ENCODE assay signal across 8 cellular contexts in genomic region chr14:87805315-87805723, GRCh38.
DNase-seq lines count a peak whose midpoint lies in the region; ATAC-seq and TF ChIP-seq lines count a peak whose summit lies in the region.

No MANE protein-coding gene starts in this region.

- H3K4me3 ChIP-seq in IMR-90 (ENCODE audit: insufficient read depth, low read depth, low read length) (no peak overlapping the region), esophagus muscularis mucosa (no peak overlapping the region), gastrocnemius medialis (no peak overlapping the region)

- H2BK120ac ChIP-seq in IMR-90 (ENCODE audit: low read depth, low read length): no peak overlapping the region

- 0 out of 2 replicates have a peak, but pooled peaks have one; percentile 16 for TF ChIP-seq CTCF in IMR-90 (conservative IDR thresholded peaks at IDR 0.05; ENCODE audit: low read depth, low read length)
- TF ChIP-seq CTCF in esophagus muscularis mucosa (IDR thresholded peaks at IDR 0.05): peak; percentile 13 to 51 (median 42)
- TF ChIP-seq CTCF in gastrocnemius medialis (IDR thresholded peaks at IDR 0.05 in 4 of 5, conservative IDR thresholded peaks at IDR 0.05 in 1 of 5): peak; percentile 11 to 54 (median 35)

- H3K9me1 ChIP-seq in IMR-90 (ENCODE audit: insufficient read depth, low read length): no peaks in the 10 kb centered on the region

- H4K8ac ChIP-seq in IMR-90 (ENCODE audit: low read depth in 2 of 2, low read length in 2 of 2): no peak overlapping the region

- H3K4me2 ChIP-seq in IMR-90 (ENCODE audit: low read depth, low read length): no peak overlapping the region

- TF ChIP-seq RAD21 in IMR-90 (IDR thresholded peaks at IDR 0.05; ENCODE audit: low read length): no peak

- no peak overlapping the region for H3K56ac ChIP-seq in IMR-90 (ENCODE audit: extremely low read depth, insufficient read depth, low read length)

- H2BK5ac ChIP-seq in IMR-90 (ENCODE audit: low read depth, low read length, poor library complexity, severe bottlenecking): no peak overlapping the region

- in situ Hi-C loops in IMR-90 (cut with MboI; ENCODE audit: low sequenced_read_pairs): no loop called here
- in situ Hi-C loops in gastrocnemius medialis (cut with MboI; ENCODE audit: low sequenced_read_pairs in 4 of 4): no loop called here

- H3K4me1 ChIP-seq in IMR-90 (ENCODE audit: control insufficient read depth, insufficient read depth, low read length) (no peaks in the 10 kb centered on the region), esophagus muscularis mucosa (no peaks in the 10 kb centered on the region), gastrocnemius medialis (no peaks in the 10 kb centered on the region)

- dilution Hi-C loops in IMR-90 (cut with HindIII; ENCODE audit: low sequenced_read_pairs, unreplicated experiment): no loop called here

- H2AK5ac ChIP-seq in IMR-90 (ENCODE audit: low read depth, low read length): no peak overlapping the region

- H4K20me1 ChIP-seq in IMR-90 (ENCODE audit: insufficient read depth, low read length): no peaks in the 10 kb centered on the region

- no peaks in the 10 kb centered on the region for H3K79me1 ChIP-seq in IMR-90 (ENCODE audit: low read depth in 1 of 2, low read length in 2 of 2)

- H3K36me3 ChIP-seq in IMR-90 (ENCODE audit: control insufficient read depth, insufficient read depth, low read length) (no peaks in the 10 kb centered on the region), esophagus muscularis mucosa (no peaks in the 10 kb centered on the region), gastrocnemius medialis (no peaks in the 10 kb centered on the region)

- no TSS peak for BruUV-seq in IMR-90 (replicated peaks; lab: Mats Ljungman, UMichigan)

- POLR2A ChIA-PET in IMR-90 (lab: Charles Lee; ENCODE audit: unreplicated experiment): no interaction called here

- no peak overlapping the region for H3K4ac ChIP-seq in IMR-90 (ENCODE audit: low read depth, low read length)

- no peak overlapping the region for H3K27ac ChIP-seq in IMR-90 (ENCODE audit: insufficient read depth, low read length)
- no peak overlapping the region for H3K27ac ChIP-seq in esophagus muscularis mucosa (replicated peaks in 1 of 4)
- H3K27ac ChIP-seq in gastrocnemius medialis: no peak overlapping the region

- ATAC-seq in GM19455 (IDR thresholded peaks at IDR 0.05; ENCODE audit: unreplicated experiment) (peak; percentile 87), IMR-90 (ENCODE audit: low read depth) (no peak), gastrocnemius medialis (no peak)

- no peak overlapping the region for H3K9ac ChIP-seq in IMR-90 (ENCODE audit: low read depth, low read length)

- no peak overlapping the region for H3K14ac ChIP-seq in IMR-90 (replicated peaks; ENCODE audit: low read depth, low read length)

- H3K23ac ChIP-seq in IMR-90 (ENCODE audit: low read depth, low read length): no peak overlapping the region

- H3K18ac ChIP-seq in IMR-90 (ENCODE audit: low read depth, low read length): no peak overlapping the region

- TF ChIP-seq POLR2A in IMR-90 (IDR thresholded peaks at IDR 0.05; ENCODE audit: low read depth, low read length) (no peak), esophagus muscularis mucosa (IDR thresholded peaks at IDR 0.05; ENCODE audit: low read depth) (no peak), gastrocnemius medialis (IDR thresholded peaks at IDR 0.05) (no peak)

- H3K9me3 ChIP-seq in IMR-90 (ENCODE audit: control insufficient read depth, insufficient read depth, low read length) (peaks cover 16% of the 10 kb centered on the region), esophagus muscularis mucosa (no peaks in the 10 kb centered on the region), gastrocnemius medialis (no peaks in the 10 kb centered on the region)

- no peak overlapping the region for H2AFZ ChIP-seq in IMR-90 (replicated peaks; ENCODE audit: low read length, poor library complexity)

- no peaks in the 10 kb centered on the region for H3K27me3 ChIP-seq in IMR-90 (ENCODE audit: control insufficient read depth, insufficient read depth, low read length)
- H3K27me3 ChIP-seq in esophagus muscularis mucosa: no peaks in the 10 kb centered on the region
- H3K27me3 ChIP-seq in gastrocnemius medialis: no peaks in the 10 kb centered on the region

- DNase-seq in DMS53 (lab: John Stamatoyannopoulos, UW) (peak; percentile 69), IMR-90 (no peak), esophagus muscularis mucosa (ENCODE audit: extremely low spot score) (no peak), gastrocnemius medialis (no peak), NOMO-1 (lab: John Stamatoyannopoulos, UW; ENCODE audit: unreplicated experiment in 2 of 2) (no peak), SHP77 treated with DMSO at 0.1 percent for 48 hours (lab: John Stamatoyannopoulos, UW) (no peak)
- peak; percentile 3 to 5 for DNase-seq in activated CD4-positive, alpha-beta T cell treated with anti-CD3 and anti-CD28 coated beads, Interleukin-2, amount 50 U/mL, for 4 hours

- H4K5ac ChIP-seq in IMR-90 (ENCODE audit: low read depth, low read length): no peak overlapping the region

- WGBS in IMR-90 (ENCODE audit: extremely low coverage in 2 of 2, insufficient read length in 1 of 2), 2 experiments: no CpG with 5 or more reads among the region's 4 CpGs
- 16% methylated on average over 4 of the region's 4 CpGs for WGBS in esophagus muscularis mucosa

- no peak overlapping the region for H2AK9ac ChIP-seq in IMR-90 (replicated peaks; ENCODE audit: low read depth, low read length, poor library complexity)

- intact Hi-C loops in IMR-90 (cut with micrococcal nuclease) (no loop called here), esophagus muscularis mucosa (cut with DNase I) (loop anchor here (10.0 kb wide), 1 partner anchor 89 kb away; no protein-coding TSS in a partner anchor), gastrocnemius medialis (cut with DNase I; ENCODE audit: low total_unique reads) (loop anchor here (1.0 kb wide), 1 partner anchor 91 kb away; no protein-coding TSS in a partner anchor)

- no peak overlapping the region for H2BK15ac ChIP-seq in IMR-90 (ENCODE audit: low read depth, low read length)

- CTCF ChIA-PET in IMR-90 (lab: Yijun Ruan, JAX): no interaction called here

- no peak overlapping the region for H4K91ac ChIP-seq in IMR-90 (ENCODE audit: insufficient read depth, low read depth, low read length)

- H2BK20ac ChIP-seq in IMR-90 (ENCODE audit: low read depth, low read length): no peak overlapping the region

- TF ChIP-seq EP300 in esophagus muscularis mucosa (IDR thresholded peaks at IDR 0.05): no peak

TF ChIP-seq in IMR-90, 13 proteins besides CTCF, POLR2A, EP300 and RAD21:
- TF ChIP-seq BHLHE40 (IDR thresholded peaks at IDR 0.05; ENCODE audit: low read depth, low read length) (no peak), RFX5 (IDR thresholded peaks at IDR 0.05; ENCODE audit: low read depth, low read length) (no peak), CEBPB (IDR thresholded peaks at IDR 0.05; ENCODE audit: low read depth, low read length) (no peak), USF2 (IDR thresholded peaks at IDR 0.05; ENCODE audit: low read depth, low read length) (no peak), NFE2L2 (IDR thresholded peaks at IDR 0.05; ENCODE audit: low read depth, low read length) (no peak), CHD1 (IDR thresholded peaks at IDR 0.05; ENCODE audit: low read depth, low read length) (no peak), SMC3 (IDR thresholded peaks at IDR 0.05; ENCODE audit: low read depth, low read length) (no peak), FOS (IDR thresholded peaks at IDR 0.05; ENCODE audit: low read depth, low read length) (no peak), MXI1 (IDR thresholded peaks at IDR 0.05; ENCODE audit: borderline replicate concordance, low read depth, low read length) (no peak), MAZ (IDR thresholded peaks at IDR 0.05; ENCODE audit: borderline replicate concordance, low read depth, low read length) (no peak)

Comparison
In these comparisons a context has a peak if more than half of its experiments do, and no peak if none do; other contexts are left out.
1. DNase-seq: peak in DMS53 (single experiment) and activated CD4-positive, alpha-beta T cell treated with anti-CD3 and anti-CD28 coated beads, Interleukin-2, amount 50 U/mL, for 4 hours (2 of 2); none in IMR-90 (single experiment), esophagus muscularis mucosa (single experiment), gastrocnemius medialis (0 of 2), NOMO-1 (0 of 2) and SHP77 treated with DMSO at 0.1 percent for 48 hours (single experiment).
2. Peak in every context shown above with its lines, with median percentiles within 50 percentile points of each other: CTCF ChIP-seq.